In the genomic region with DNA sequence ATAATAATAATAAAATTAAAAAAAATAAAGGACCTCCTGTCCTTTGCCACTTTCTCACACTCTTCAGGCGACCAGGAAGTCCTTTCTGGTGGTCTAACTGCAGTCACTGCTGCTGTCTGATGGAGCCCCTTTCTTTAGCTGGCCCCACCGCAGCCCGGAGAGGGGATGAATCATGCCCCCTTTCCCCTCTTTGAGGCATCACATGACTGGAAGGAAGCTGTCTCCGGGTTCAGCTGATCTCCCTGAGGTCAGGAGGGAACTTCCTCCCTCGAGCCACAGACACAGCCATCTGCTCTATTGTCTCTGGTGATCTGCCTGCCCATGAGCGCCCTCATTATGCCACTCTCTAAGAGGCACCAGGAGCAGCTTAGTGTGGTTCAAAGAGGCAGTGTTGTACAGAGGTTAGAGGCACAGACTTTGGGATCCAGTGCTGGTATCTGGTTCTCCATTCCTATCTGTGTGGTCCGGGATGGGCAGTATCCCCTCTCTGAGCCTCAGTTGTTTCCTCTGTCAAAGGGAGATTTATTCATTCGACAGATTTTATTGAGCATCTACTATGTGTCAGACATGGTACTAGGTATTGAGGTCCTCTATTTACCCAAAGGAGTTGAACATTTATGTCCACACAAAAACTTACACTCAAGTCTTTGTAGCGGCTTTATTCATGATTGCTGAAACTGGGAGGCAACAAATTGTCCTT, we compare ENCODE assay signal across 8 cellular contexts. TPM values are rescaled to one million over a fixed set of nuclear protein-coding genes. Genes with fewer than 3 reads are reported as not detected.
DNase-seq lines count a peak whose midpoint lies in the region; ATAC-seq and TF ChIP-seq lines count a peak whose summit lies in the region.

No MANE protein-coding gene starts in this region.

- intact Hi-C loops in heart left ventricle (cut with DNase I): no loop called here

- POLR2A ChIA-PET in CD8-positive, alpha-beta memory T cell (lab: Charles Lee): interaction anchor here (2.8 kb wide), 1 partner anchor 29 kb away, joined by 32 read pairs; a partner anchor contains a TSS

- no peaks in the 10 kb centered on the region for H3K27me3 Mint-ChIP-seq in CD8-positive, alpha-beta memory T cell

- H3K9me3 ChIP-seq in CD8-positive, alpha-beta memory T cell (ENCODE audit: low read length): no peaks in the 10 kb centered on the region
- H3K9me3 ChIP-seq in heart left ventricle: no peaks in the 10 kb centered on the region

- peaks cover 0 to 13% (median 3%) of the 10 kb centered on the region in 3 donors for H3K36me3 Mint-ChIP-seq in CD8-positive, alpha-beta memory T cell

- no peak for TF ChIP-seq POLR2A in heart left ventricle (IDR thresholded peaks at IDR 0.05)

- peak; percentile 54 to 80 (median 72) for DNase-seq in CD8-positive, alpha-beta memory T cell
- DNase-seq in NCI-H460 (ENCODE audit: extremely low read depth, low read depth) (peak; percentile 52), heart left ventricle (peak in 4 of 5 donors; percentile 33 to 59 (median 45)), foreskin fibroblast (no peak)
- peak; percentile 77 for DNase-seq in activated CD8-positive, alpha-beta memory T cell treated with anti-CD3 and anti-CD28 coated beads, Interleukin-2, amount 50 U/mL, for 4 hours
- DNase-seq in stimulated activated CD8-positive, alpha-beta memory T cell treated with anti-CD3 and anti-CD28 coated beads, Interleukin-12 subunit alpha, Interleukin-12 subunit beta, amount 100 ng/mL, for 1 hour (ENCODE audit: low read depth): peak; percentile 63

- peaks cover 51% of the 10 kb centered on the region for H3K4me1 ChIP-seq in CD8-positive, alpha-beta memory T cell (ENCODE audit: insufficient read depth, low read length)
- H3K4me1 ChIP-seq in heart left ventricle: peaks cover 0 to 59% (median 2%) of the 10 kb centered on the region in 12 donors

- CTCF ChIA-PET in CD8-positive, alpha-beta memory T cell (lab: Charles Lee): interaction anchor here (1.2 to 5.3 kb wide), 10 partner anchors 11 to 65 kb away, joined by 3 to 22 read pairs (median 6); a partner anchor contains a TSS

- peaks cover 49 to 67% (median 61%) of the 10 kb centered on the region in 3 donors for H3K4me1 Mint-ChIP-seq in CD8-positive, alpha-beta memory T cell

- peak overlapping the region; percentile 92 to 98 (median 96) for H3K27ac Mint-ChIP-seq in CD8-positive, alpha-beta memory T cell

- H3K27me3 ChIP-seq in CD8-positive, alpha-beta memory T cell (ENCODE audit: insufficient read depth, low read length, poor library complexity, severe bottlenecking): no peaks in the 10 kb centered on the region
- peaks cover 0 to 31% (median 0%) of the 10 kb centered on the region in 9 donors for H3K27me3 ChIP-seq in heart left ventricle

- H3K4me3 ChIP-seq in CD8-positive, alpha-beta memory T cell (ENCODE audit: low read length): peak overlapping the region; percentile 6
- H3K4me3 ChIP-seq in heart left ventricle (peak overlapping the region in 3 of 12 donors; percentile 8 to 50 (median 23)), foreskin fibroblast (ENCODE audit: low read depth in 1 of 2, low read length in 2 of 2) (no peak overlapping the region)

- H3K4me3 Mint-ChIP-seq in CD8-positive, alpha-beta memory T cell: peak overlapping the region; percentile 81 to 91 (median 86)

- WGBS in heart left ventricle, 4 donors: 45 to 52% (median 48%) methylated on average over 9 of the region's 9 CpGs

- H3K9me3 Mint-ChIP-seq in CD8-positive, alpha-beta memory T cell: no peaks in the 10 kb centered on the region

- peaks cover 6% of the 10 kb centered on the region for H3K36me3 ChIP-seq in CD8-positive, alpha-beta memory T cell (ENCODE audit: insufficient read depth, low read length)
- H3K36me3 ChIP-seq in heart left ventricle: no peaks in the 10 kb centered on the region

- no peak for TF ChIP-seq CTCF in heart left ventricle (IDR thresholded peaks at IDR 0.05)
- no peak for TF ChIP-seq CTCF in foreskin fibroblast (IDR thresholded peaks at IDR 0.05; ENCODE audit: low read depth, low read length)

- H3K27ac ChIP-seq in CD8-positive, alpha-beta memory T cell (ENCODE audit: low read depth, low read length): peak overlapping the region; percentile 8
- H3K27ac ChIP-seq in heart left ventricle: peak overlapping the region in 2 of 12 donors; percentile 17 to 90

- ATAC-seq in GM21717 (IDR thresholded peaks at IDR 0.05; ENCODE audit: unreplicated experiment): peak; percentile 37
- ATAC-seq in heart left ventricle: peak; percentile 60 to 86 (median 80)
- ATAC-seq in HG02970 (IDR thresholded peaks at IDR 0.05; ENCODE audit: low FRiP score, unreplicated experiment): no peak

RNA-seq across cellular contexts. Expression of a gene that starts 30.0 kb away (rescaled TPM):
- total RNA-seq in CD8-positive, alpha-beta memory T cell: 10 to 100 TPM; 51.9 to 52.9 TPM
- 28.4 TPM for polyA plus RNA-seq in CD8-positive, alpha-beta memory T cell
- 1.2 and 1.4 TPM in 2 replicates for total RNA-seq in NCI-H460 (2014; rRNA removed; shearing (Covaris generic))
- polyA plus RNA-seq in NCI-H460 (2014; cell fraction: nucleus; rRNA removed): 0.19 TPM in 1 of 2 replicates, not detected in the other
- total RNA-seq in heart left ventricle: 10 to 100 TPM in 1 of 9 donors, 1 to 10 TPM in 5, under 1 TPM in 3; 0.69 to 25.6 (median 1.7) TPM
- 1 to 10 TPM in 1 of 2 donors, under 1 TPM in 1; 0.91 to 1.2 TPM for polyA plus RNA-seq in heart left ventricle

RNA-seq across cellular contexts. Expression of a gene that starts 35.3 kb away (rescaled TPM):
- 10 to 100 TPM; 21.3 TPM for total RNA-seq in CD8-positive, alpha-beta memory T cell
- polyA plus RNA-seq in CD8-positive, alpha-beta memory T cell: 40.6 TPM
- total RNA-seq in NCI-H460 (2014; rRNA removed; shearing (Covaris generic)): 8.1 and 11.4 TPM in 2 replicates
- polyA plus RNA-seq in NCI-H460 (2014; cell fraction: nucleus; rRNA removed): 40.3 and 43.2 TPM in 2 replicates
- under 1 TPM in 3 of 9 donors, not detected in 6; 0.12 to 0.56 (median 0.52) TPM for total RNA-seq in heart left ventricle
- under 1 TPM; 0.08 to 0.25 TPM for polyA plus RNA-seq in heart left ventricle

Comparison
In these comparisons a context has a peak if more than half of its experiments do, and no peak if none do; other contexts are left out.
1. DNase-seq: peak in CD8-positive, alpha-beta memory T cell (5 of 5), NCI-H460 (single experiment), activated CD8-positive, alpha-beta memory T cell treated with anti-CD3 and anti-CD28 coated beads, Interleukin-2, amount 50 U/mL, for 4 hours (single experiment), heart left ventricle (4 of 5) and stimulated activated CD8-positive, alpha-beta memory T cell treated with anti-CD3 and anti-CD28 coated beads, Interleukin-12 subunit alpha, Interleukin-12 subunit beta, amount 100 ng/mL, for 1 hour (single experiment); none in foreskin fibroblast (0 of 2).